In the genomic region with DNA sequence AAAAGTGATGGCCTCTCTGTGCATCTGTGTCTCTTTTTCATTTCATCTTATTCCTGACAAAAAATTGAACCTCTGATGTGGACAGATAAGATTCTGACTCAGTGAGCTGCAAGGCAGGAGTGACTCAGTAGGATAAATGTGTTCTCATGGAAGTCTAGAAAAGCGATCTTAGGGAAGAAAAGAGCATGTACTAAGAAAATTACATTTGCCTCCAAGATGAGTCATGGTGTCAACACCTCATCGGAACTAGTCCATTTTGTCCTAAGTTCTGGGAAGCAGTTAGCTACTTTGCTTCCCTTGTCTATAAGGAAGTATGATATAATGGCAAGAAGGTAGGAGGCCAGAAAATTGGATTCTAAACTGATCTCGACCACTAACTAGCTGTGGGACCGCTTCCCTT, we compare ENCODE assay signal across 18 cellular contexts.
"Had no signal": no experiment of that assay in that cellular context is flagged by ENCODE, and none has a peak within 500 bp of the region (broad histone marks: within the 10 kb centered on the region; RNA-seq: fewer than 3 reads in every experiment).

No MANE protein-coding gene starts in this region.

- H3K27ac ChIP-seq: ascending aorta, left lung, prostate gland, thoracic aorta had no signal

- DNase-seq: activated CD8-positive, alpha-beta memory T cell treated with anti-CD3 and anti-CD28 coated beads, Interleukin-2, amount 50 U/mL, for 4 hours; activated CD8-positive, alpha-beta T cell treated with anti-CD3 and anti-CD28 coated beads for 36 hours; activated naive CD4-positive, alpha-beta T cell; effector memory CD8-positive, alpha-beta T cell; erythroblast; foreskin melanocyte; head of caudate nucleus; islet precursor cell; left lung; mesendoderm; nephron progenitor cell; stimulated activated CD4-positive, alpha-beta T cell treated with anti-CD3 and anti-CD28 coated beads, Interleukin-15, amount 100 ng/mL, for 24 hours; stimulated activated CD4-positive, alpha-beta T cell treated with anti-CD3 and anti-CD28 coated beads, Interleukin-4, amount 100 ng/mL, for 24 hours; stimulated activated naive CD8-positive, alpha-beta T cell treated with anti-CD3 and anti-CD28 coated beads, Interleukin-15, amount 100 ng/mL, for 72 hours; SW 1271 had no signal

- H3K27me3 ChIP-seq: ascending aorta, left lung had no signal

- H3K4me1 ChIP-seq: ascending aorta, left lung, prostate gland had no signal

- ATAC-seq: activated CD8-positive, alpha-beta T cell treated with anti-CD3 and anti-CD28 coated beads for 36 hours; effector memory CD8-positive, alpha-beta T cell; left lung; stimulated activated naive CD8-positive, alpha-beta T cell treated with anti-CD3 and anti-CD28 coated beads, Interleukin-15, amount 100 ng/mL, for 72 hours had no signal

- H3K36me3 ChIP-seq: ascending aorta, left lung, prostate gland, thoracic aorta had no signal

- H3K9me3 ChIP-seq: ascending aorta, left lung, prostate gland, thoracic aorta had no signal

- H3K4me3 ChIP-seq: ascending aorta, left lung, prostate gland, thoracic aorta had no signal
